In genomic region chrX:9373789-9374188, GRCh38 we compare ENCODE assay signal across 24 cellular contexts.
DNase-seq lines count a peak whose midpoint lies in the region; ATAC-seq, FAIRE-seq and TF ChIP-seq lines count a peak whose summit lies in the region.
"Had no signal": no experiment of that assay in that cellular context is flagged by ENCODE, and none has a peak within 500 bp of the region (broad histone marks: within the 10 kb centered on the region; RNA-seq: fewer than 3 reads in every experiment).

No MANE protein-coding gene starts in this region.

- dilution Hi-C loops in IMR-90 (cut with HindIII; ENCODE audit: low sequenced_read_pairs, unreplicated experiment) = no loop called here

- CTCF ChIA-PET in A549 (lab: Yijun Ruan, JAX) = interaction anchor here (1.0 kb wide), 1 partner anchor 30 kb away, joined by 3 read pairs; no protein-coding TSS in a partner anchor
- CTCF ChIA-PET in IMR-90 (lab: Yijun Ruan, JAX) = interaction anchor here (0.5 kb wide), 1 partner anchor 302 kb away, joined by 3 read pairs; no protein-coding TSS in a partner anchor
- CTCF ChIA-PET in PC-3 (lab: Charles Lee) = no interaction called here
- CTCF ChIA-PET in activated CD4-positive, alpha-beta memory T cell treated with anti-CD3 and anti-CD28 coated beads, Interleukin-2, amount 10 ng/mL, durations not matched to agents 7 days and 5 days (lab: Charles Lee) = no interaction called here

- no peaks in the 10 kb centered on the region for H3K9me1 ChIP-seq in IMR-90 (ENCODE audit: insufficient read depth, low read length)

- no peak overlapping the region for H3K9ac ChIP-seq in IMR-90 (ENCODE audit: low read depth, low read length)
- no peak overlapping the region for H3K9ac ChIP-seq in PC-3 (ENCODE audit: low read length)
- H3K9ac ChIP-seq: BLaER1 treated with 17β-estradiol and CSF1 and Interleukin-3, amounts not matched to agents 10 nM and 100 nM had no signal

- TF ChIP-seq CTCF in A549 (IDR thresholded peaks at IDR 0.05) (no peak), IMR-90 (conservative IDR thresholded peaks at IDR 0.05; ENCODE audit: low read depth, low read length) (no peak), PC-3 (conservative IDR thresholded peaks at IDR 0.05; ENCODE audit: low read depth, low read length) (no peak), endothelial cell (IDR thresholded peaks at IDR 0.05; ENCODE audit: unreplicated experiment) (no peak)

- H2AFZ ChIP-seq in IMR-90 (replicated peaks; ENCODE audit: low read length, poor library complexity) (no peak overlapping the region), PC-3 (ENCODE audit: low read length) (no peak overlapping the region)

- no peak for TF ChIP-seq POLR2A in A549 (IDR thresholded peaks at IDR 0.05; ENCODE audit: low read length)
- no peak for TF ChIP-seq POLR2A in IMR-90 (IDR thresholded peaks at IDR 0.05; ENCODE audit: low read depth, low read length)

- TF ChIP-seq RAD21 in A549 (conservative IDR thresholded peaks at IDR 0.05 in 1 of 2, IDR thresholded peaks at IDR 0.05 in 1 of 2) (no peak), IMR-90 (IDR thresholded peaks at IDR 0.05; ENCODE audit: low read length) (no peak)

- peak; percentile 49 for FAIRE-seq in A549 (lab: Jason Lieb, UNC)
- FAIRE-seq: A204.1, D721Med, G401.6, GM12891, GM18507, GM19239 had no signal

- H3K27me3 ChIP-seq in IMR-90 (ENCODE audit: control insufficient read depth, insufficient read depth, low read length) (no peaks in the 10 kb centered on the region; the same call in 1 of the 2 replicates), PC-3 (ENCODE audit: low read length) (no peaks in the 10 kb centered on the region)
- H3K27me3 ChIP-seq: BLaER1 treated with 17β-estradiol and CSF1 and Interleukin-3, amounts not matched to agents 10 nM and 100 nM had no signal

- peaks cover 21% of the 10 kb centered on the region for H3K4me1 Mint-ChIP-seq in activated CD4-positive, alpha-beta memory T cell treated with anti-CD3 and anti-CD28 coated beads, Interleukin-2, amount 10 ng/mL, durations not matched to agents 7 days and 5 days
- H3K4me1 Mint-ChIP-seq in endothelial cell (ENCODE audit: unreplicated experiment) = no peaks in the 10 kb centered on the region
- H3K4me1 Mint-ChIP-seq: B cell had no signal

- 0 out of 2 replicates have a peak overlapping the region, but pooled peaks have one; percentile 18 for H2BK20ac ChIP-seq in IMR-90 (ENCODE audit: low read depth, low read length)

- ATAC-seq in A549 = no peak
- ATAC-seq in IMR-90 (ENCODE audit: low read depth) = peak; percentile 17; the same call in 1 of the 2 replicates
- ATAC-seq in PC-3 = peak; percentile 88
- peak; percentile 84 for ATAC-seq in left colon
- no peak for ATAC-seq in HG03432 (IDR thresholded peaks at IDR 0.05; ENCODE audit: unreplicated experiment)
- ATAC-seq: CD8-positive, alpha-beta T cell had no signal

- H3K23ac ChIP-seq in IMR-90 (ENCODE audit: low read depth, low read length) = no peak overlapping the region

- H3K4me1 ChIP-seq in A549 (peaks cover 9% of the 10 kb centered on the region), IMR-90 (ENCODE audit: control insufficient read depth, insufficient read depth, low read length) (no peaks in the 10 kb centered on the region; the same call in 1 of the 2 replicates), PC-3 (ENCODE audit: insufficient read depth, low read length) (peaks cover 19% of the 10 kb centered on the region)
- H3K4me1 ChIP-seq: Caco-2 had no signal

- H3K27me3 Mint-ChIP-seq in activated CD4-positive, alpha-beta memory T cell treated with anti-CD3 and anti-CD28 coated beads, Interleukin-2, amount 10 ng/mL, durations not matched to agents 7 days and 5 days = no peaks in the 10 kb centered on the region
- no peaks in the 10 kb centered on the region for H3K27me3 Mint-ChIP-seq in endothelial cell (ENCODE audit: unreplicated experiment)
- H3K27me3 Mint-ChIP-seq: B cell; CD4-positive, alpha-beta T cell had no signal

- no peak overlapping the region for H3K4me3 Mint-ChIP-seq in activated CD4-positive, alpha-beta memory T cell treated with anti-CD3 and anti-CD28 coated beads, Interleukin-2, amount 10 ng/mL, durations not matched to agents 7 days and 5 days
- no peak overlapping the region for H3K4me3 Mint-ChIP-seq in endothelial cell (ENCODE audit: unreplicated experiment)
- H3K4me3 Mint-ChIP-seq: B cell; CD4-positive, alpha-beta T cell; CD8-positive, alpha-beta T cell had no signal

- H3K4ac ChIP-seq in IMR-90 (ENCODE audit: low read depth, low read length) = peak overlapping the region; percentile 50

- peaks cover 7% of the 10 kb centered on the region for H3K9me3 Mint-ChIP-seq in activated CD4-positive, alpha-beta memory T cell treated with anti-CD3 and anti-CD28 coated beads, Interleukin-2, amount 10 ng/mL, durations not matched to agents 7 days and 5 days
- no peaks in the 10 kb centered on the region for H3K9me3 Mint-ChIP-seq in endothelial cell (ENCODE audit: unreplicated experiment)
- H3K9me3 Mint-ChIP-seq: CD4-positive, alpha-beta T cell; CD8-positive, alpha-beta T cell had no signal

- in situ Hi-C loops in IMR-90 (cut with MboI; ENCODE audit: low sequenced_read_pairs) = no loop called here

- H4K5ac ChIP-seq in IMR-90 (ENCODE audit: low read depth, low read length) = no peak overlapping the region

- H2BK15ac ChIP-seq in IMR-90 (ENCODE audit: low read depth, low read length) = no peak overlapping the region

- H3F3A ChIP-seq in PC-3 (ENCODE audit: low read length, unreplicated experiment) = no peaks in the 10 kb centered on the region

- H3K27ac ChIP-seq in A549 = no peak overlapping the region
- H3K27ac ChIP-seq in IMR-90 (ENCODE audit: insufficient read depth, low read length) = no peak overlapping the region
- peak overlapping the region; percentile 30 for H3K27ac ChIP-seq in PC-3 (ENCODE audit: low read length)
- H3K27ac ChIP-seq: BLaER1 treated with 17β-estradiol and CSF1 and Interleukin-3, amounts not matched to agents 10 nM and 100 nM; C4-2B had no signal

- no peak overlapping the region for H2BK120ac ChIP-seq in IMR-90 (ENCODE audit: low read depth, low read length)

- H4K91ac ChIP-seq in IMR-90 (ENCODE audit: insufficient read depth, low read depth, low read length) = no peak overlapping the region

- H3K4me3 ChIP-seq in A549 = no peak overlapping the region
- H3K4me3 ChIP-seq in IMR-90 (ENCODE audit: insufficient read depth, low read depth, low read length) = no peak overlapping the region
- H3K4me3 ChIP-seq in PC-3 (ENCODE audit: low read length) = no peak overlapping the region
- H3K4me3 ChIP-seq: BLaER1 treated with 17β-estradiol and CSF1 and Interleukin-3, amounts not matched to agents 10 nM and 100 nM had no signal

- H2AK9ac ChIP-seq in IMR-90 (replicated peaks; ENCODE audit: low read depth, low read length, poor library complexity) = peak overlapping the region; percentile 37

- no peak overlapping the region for H3K27ac Mint-ChIP-seq in activated CD4-positive, alpha-beta memory T cell treated with anti-CD3 and anti-CD28 coated beads, Interleukin-2, amount 10 ng/mL, durations not matched to agents 7 days and 5 days
- H3K27ac Mint-ChIP-seq in endothelial cell (ENCODE audit: unreplicated experiment) = no peak overlapping the region
- H3K27ac Mint-ChIP-seq: B cell; CD4-positive, alpha-beta T cell; CD8-positive, alpha-beta T cell had no signal

- DNase-seq in A549 (ENCODE audit: low read depth in 1 of 2, low spot score in 1 of 2) (no peak), IMR-90 (no peak), PC-3 (no peak), left colon (no peak), GM19238 (ENCODE audit: insufficient read length, low spot score) (no peak), endothelial cell (ENCODE audit: low spot score) (no peak)
- DNase-seq in activated CD4-positive, alpha-beta memory T cell treated with anti-CD3 and anti-CD28 coated beads, Interleukin-2, amount 10 ng/mL, durations not matched to agents 7 days and 5 days = no peak
- DNase-seq: 8988T; AML-193; Caco-2; CD4-positive, alpha-beta T cell; CD8-positive, alpha-beta T cell; DMS79 treated with DMSO at 0.1 percent for 48 hours; GF-D8 had no signal

- no peaks in the 10 kb centered on the region for H3K36me3 ChIP-seq in IMR-90 (ENCODE audit: control insufficient read depth, insufficient read depth, low read length)
- H3K36me3 ChIP-seq in PC-3 (ENCODE audit: low read depth, low read length) = no peaks in the 10 kb centered on the region
- H3K36me3 ChIP-seq: BLaER1 treated with 17β-estradiol and CSF1 and Interleukin-3, amounts not matched to agents 10 nM and 100 nM had no signal

- H3K79me1 ChIP-seq in IMR-90 (ENCODE audit: low read depth in 1 of 2, low read length in 2 of 2) = no peaks in the 10 kb centered on the region; a peak in 1 of 4 replicates

- no peaks in the 10 kb centered on the region for H3K79me2 ChIP-seq in PC-3 (ENCODE audit: low read length)

- H3K9me3 ChIP-seq in A549 (no peaks in the 10 kb centered on the region; the same call in 2 of the 3 replicates), IMR-90 (ENCODE audit: control insufficient read depth, insufficient read depth, low read length) (no peaks in the 10 kb centered on the region; the same call in 1 of the 2 replicates), PC-3 (ENCODE audit: low read length) (no peaks in the 10 kb centered on the region)
- H3K9me3 ChIP-seq: Caco-2 had no signal

- no peak overlapping the region for H3K14ac ChIP-seq in IMR-90 (replicated peaks; ENCODE audit: low read depth, low read length)

- H3K56ac ChIP-seq in IMR-90 (ENCODE audit: extremely low read depth, insufficient read depth, low read length) = no peak overlapping the region

- no peaks in the 10 kb centered on the region for H4K20me1 ChIP-seq in IMR-90 (ENCODE audit: insufficient read depth, low read length)
- no peaks in the 10 kb centered on the region for H4K20me1 ChIP-seq in PC-3 (ENCODE audit: low read length)
- H4K20me1 ChIP-seq: BLaER1 treated with 17β-estradiol and CSF1 and Interleukin-3, amounts not matched to agents 10 nM and 100 nM had no signal

- no peak overlapping the region for H4K8ac ChIP-seq in IMR-90 (ENCODE audit: low read depth in 2 of 2, low read length in 2 of 2)

- no peak overlapping the region for H2AK5ac ChIP-seq in IMR-90 (ENCODE audit: low read depth, low read length)

- H3K9me2 ChIP-seq in PC-3 (replicated peaks; ENCODE audit: low read length) = no peaks in the 10 kb centered on the region

- no peak overlapping the region for H3K18ac ChIP-seq in IMR-90 (ENCODE audit: low read depth, low read length)

- no peak overlapping the region for H2BK5ac ChIP-seq in IMR-90 (ENCODE audit: low read depth, low read length, poor library complexity, severe bottlenecking)

- intact Hi-C loops in IMR-90 (cut with micrococcal nuclease) (no loop called here), PC-3 (cut with micrococcal nuclease) (no loop called here), left colon (cut with DNase I, micrococcal nuclease) (no loop called here)

- no peak overlapping the region for H3K4me2 ChIP-seq in A549
- H3K4me2 ChIP-seq in IMR-90 (ENCODE audit: low read depth, low read length) = no peak overlapping the region
- H3K4me2 ChIP-seq in PC-3 (ENCODE audit: low read length) = no peak overlapping the region
- H3K4me2 ChIP-seq: BLaER1 treated with 17β-estradiol and CSF1 and Interleukin-3, amounts not matched to agents 10 nM and 100 nM had no signal

- WGBS in A549 (ENCODE audit: missing lambda C conversion rate) = 83% methylated on average over 7 of the region's 7 CpGs
- WGBS in IMR-90 (ENCODE audit: extremely low coverage in 2 of 2, insufficient read length in 1 of 2), 2 experiments = no CpG with 5 or more reads among the region's 7 CpGs

- BruUV-seq in IMR-90 (replicated peaks; lab: Mats Ljungman, UMichigan) = no TSS peak
- no TSS peak for BruUV-seq in PC-3 (replicated peaks; lab: Mats Ljungman, UMichigan)

- POLR2A ChIA-PET in A549 (lab: Yijun Ruan, JAX) (no interaction called here), IMR-90 (lab: Charles Lee; ENCODE audit: unreplicated experiment) (no interaction called here), PC-3 (lab: Charles Lee; ENCODE audit: unreplicated experiment) (interaction anchor here (0.6 kb wide), 1 partner anchor 32 kb away, joined by 7 read pairs; no protein-coding TSS in a partner anchor)
- POLR2A ChIA-PET in activated CD4-positive, alpha-beta memory T cell treated with anti-CD3 and anti-CD28 coated beads, Interleukin-2, amount 10 ng/mL, durations not matched to agents 7 days and 5 days (lab: Charles Lee) = no interaction called here

- no peaks in the 10 kb centered on the region for H3K36me3 Mint-ChIP-seq in activated CD4-positive, alpha-beta memory T cell treated with anti-CD3 and anti-CD28 coated beads, Interleukin-2, amount 10 ng/mL, durations not matched to agents 7 days and 5 days (ENCODE audit: low read depth)
- H3K36me3 Mint-ChIP-seq in endothelial cell (ENCODE audit: low read depth, unreplicated experiment) = no peaks in the 10 kb centered on the region
- H3K36me3 Mint-ChIP-seq: CD8-positive, alpha-beta T cell had no signal

- TF ChIP-seq EP300 in A549 (IDR thresholded peaks at IDR 0.05) = no peak

Comparison
In these comparisons a context has a peak if more than half of its experiments do, and no peak if none do; other contexts are left out.
1. ATAC-seq: peak in IMR-90 (single experiment), PC-3 (single experiment) and left colon (single experiment); none in A549 (0 of 2) and HG03432 (single experiment).
2. CTCF ChIA-PET loops: an anchor here in A549 (1.0 kb wide) and IMR-90 (0.5 kb wide); none called in PC-3 and activated CD4-positive, alpha-beta memory T cell treated with anti-CD3 and anti-CD28 coated beads, Interleukin-2, amount 10 ng/mL, durations not matched to agents 7 days and 5 days.